ENCODE assay signal across 9 cellular contexts in genomic region chr6:30612213-30612612, GRCh38. TPM values are rescaled to one million over a fixed set of nuclear protein-coding genes. Genes with fewer than 3 reads are reported as not detected.
DNase-seq lines count a peak whose midpoint lies in the region; ATAC-seq and TF ChIP-seq lines count a peak whose summit lies in the region.
"Had no signal": no experiment of that assay in that cellular context is flagged by ENCODE, and none has a peak within 500 bp of the region (broad histone marks: within the 10 kb centered on the region; RNA-seq: fewer than 3 reads in every experiment).

No MANE protein-coding gene starts in this region.

- ATAC-seq in GM19351 (IDR thresholded peaks at IDR 0.05; ENCODE audit: unreplicated experiment): no peak

- no peak overlapping the region for H3K4me3 Mint-ChIP-seq in chondrocyte (ENCODE audit: unreplicated experiment)
- no peak overlapping the region for H3K4me3 Mint-ChIP-seq in neural progenitor cell

- H3K4me1 Mint-ChIP-seq in chondrocyte (ENCODE audit: low read depth) (peaks cover 62% of the 10 kb centered on the region), neural progenitor cell (peaks cover 49% of the 10 kb centered on the region)

- H3K27me3 Mint-ChIP-seq in chondrocyte (ENCODE audit: low read depth) (no peaks in the 10 kb centered on the region), neural progenitor cell (ENCODE audit: insufficient read depth, low read depth) (peaks cover 24% of the 10 kb centered on the region)

- H4K20me1 ChIP-seq in neural progenitor cell (ENCODE audit: low read depth): peaks cover 72% of the 10 kb centered on the region

- H3K4me2 ChIP-seq in neural progenitor cell: peak overlapping the region; percentile 97

- H3K9ac ChIP-seq in neural progenitor cell: no peak overlapping the region

- H3K27ac Mint-ChIP-seq in chondrocyte (ENCODE audit: unreplicated experiment): peak overlapping the region; percentile 34
- no peak overlapping the region for H3K27ac Mint-ChIP-seq in neural progenitor cell

- H3K36me3 Mint-ChIP-seq in chondrocyte (ENCODE audit: low read depth) (peaks cover 32% of the 10 kb centered on the region), neural progenitor cell (peaks cover 44% of the 10 kb centered on the region)

- H3K9me3 Mint-ChIP-seq in chondrocyte (ENCODE audit: low read depth) (no peaks in the 10 kb centered on the region), neural progenitor cell (peaks cover 7% of the 10 kb centered on the region)

- no peaks in the 10 kb centered on the region for H3K27me3 ChIP-seq in neural progenitor cell

- in situ Hi-C loops in GM13977 (cut with MboI; ENCODE audit: low pct_unique_long_range_greater_than_20kb, low sequenced_read_pairs, unreplicated experiment): no loop called here

- no peaks in the 10 kb centered on the region for H3K9me3 ChIP-seq in neural progenitor cell (ENCODE audit: low read depth)

- TF ChIP-seq CTCF in NB4 (IDR thresholded peaks at IDR 0.05; ENCODE audit: low read depth, low read length) (peak; percentile 32), chondrocyte (IDR thresholded peaks at IDR 0.05) (peak; percentile 75), neural progenitor cell (IDR thresholded peaks at IDR 0.05) (peak; percentile 41), GM13977 (IDR thresholded peaks at IDR 0.05; ENCODE audit: extremely low read depth, insufficient read depth, missing control alignments) (no peak)

- H3K27ac ChIP-seq in neural progenitor cell: no peak overlapping the region

- H3K4me3 ChIP-seq in NB4 (ENCODE audit: low read depth, low read length): no peak overlapping the region
- no peak overlapping the region for H3K4me3 ChIP-seq in neural progenitor cell

- H3F3A ChIP-seq in neural progenitor cell (ENCODE audit: low read depth): peaks cover 59% of the 10 kb centered on the region

- no peak overlapping the region for H2AFZ ChIP-seq in neural progenitor cell (replicated peaks)

- peaks cover 87% of the 10 kb centered on the region for H3K79me2 ChIP-seq in neural progenitor cell (ENCODE audit: low read depth)

- peaks cover 24% of the 10 kb centered on the region for H3K36me3 ChIP-seq in neural progenitor cell

- no peak for TF ChIP-seq POLR2A in NB4 (IDR thresholded peaks at IDR 0.05; ENCODE audit: extremely low read depth, insufficient read length)

- DNase-seq in EL (peak; percentile 42), NB4 (ENCODE audit: low read depth) (peak; percentile 41), chondrocyte (ENCODE audit: low spot score) (no peak), neural progenitor cell (ENCODE audit: low spot score) (peak; percentile 26), GM13977 (ENCODE audit: low spot score) (no peak), cerebellum (ENCODE audit: low spot score) (no peak)
- no peak for DNase-seq in stimulated activated CD4-positive, alpha-beta T cell treated with anti-CD3 and anti-CD28 coated beads, Interleukin-4, amount 100 ng/mL, for 24 hours
- DNase-seq: retina had no signal

- peaks cover 23% of the 10 kb centered on the region for H3K4me1 ChIP-seq in neural progenitor cell

RNA-seq across cellular contexts. Expression of gene PPP1R10, which starts 4.8 kb away (rescaled TPM):
- total RNA-seq in chondrocyte: 57.1 to 64.5 TPM (median 58.2 TPM) in 3 replicates
- total RNA-seq in neural progenitor cell (ENCODE audit: low replicate concordance): 38.6 and 46.4 TPM in 2 replicates
- total RNA-seq in cerebellum: 26.9 TPM

RNA-seq across cellular contexts. Expression of gene MRPS18B, which starts 5.4 kb away (rescaled TPM):
- total RNA-seq in chondrocyte (23.3 to 25.4 TPM (median 24.7 TPM) in 3 replicates), neural progenitor cell (ENCODE audit: low replicate concordance) (18.5 and 32.1 TPM in 2 replicates), cerebellum (51.7 TPM)

RNA-seq across cellular contexts. Expression of gene ATAT1, which starts 14.5 kb away (rescaled TPM):
- total RNA-seq in chondrocyte: 11.4 to 18.7 TPM (median 12.5 TPM) in 3 replicates
- 17.9 and 18.7 TPM in 2 replicates for total RNA-seq in neural progenitor cell (ENCODE audit: low replicate concordance)
- total RNA-seq in cerebellum: 58.2 TPM

RNA-seq across cellular contexts. Expression of gene C6orf136, which starts 34.7 kb away (rescaled TPM):
- total RNA-seq in chondrocyte: 11.5 to 18.3 TPM (median 13.4 TPM) in 3 replicates
- total RNA-seq in neural progenitor cell (ENCODE audit: low replicate concordance): 3.7 and 9.4 TPM in 2 replicates
- 8.4 TPM for total RNA-seq in cerebellum

RNA-seq across cellular contexts. Expression of gene ABCF1, which starts 41.0 kb away (rescaled TPM):
- total RNA-seq in chondrocyte (51.9 to 66.1 TPM (median 53.0 TPM) in 3 replicates), neural progenitor cell (ENCODE audit: low replicate concordance) (43.9 and 56.0 TPM in 2 replicates), cerebellum (15.4 TPM)

Comparison
In these comparisons a context has a peak if more than half of its experiments do, and no peak if none do; other contexts are left out.
1. DNase-seq: peak in EL (single experiment), NB4 (single experiment) and neural progenitor cell (single experiment); none in chondrocyte (single experiment), stimulated activated CD4-positive, alpha-beta T cell treated with anti-CD3 and anti-CD28 coated beads, Interleukin-4, amount 100 ng/mL, for 24 hours (single experiment), GM13977 (single experiment) and cerebellum (single experiment).